9 cellular contexts compared by ENCODE assay signal in genomic region chr5:176812269-176813259, GRCh38. TPM values are rescaled to one million over a fixed set of nuclear protein-coding genes. Genes with fewer than 3 reads are reported as not detected.
DNase-seq lines count a peak whose midpoint lies in the region; ATAC-seq and TF ChIP-seq lines count a peak whose summit lies in the region.
"Had no signal": no experiment of that assay in that cellular context is flagged by ENCODE, and none has a peak within 500 bp of the region (broad histone marks: within the 10 kb centered on the region; RNA-seq: fewer than 3 reads in every experiment).

No MANE protein-coding gene starts in this region.

- H3K27ac ChIP-seq in HEK293 (ENCODE audit: extremely low read depth, low read depth, low read length) (no peak overlapping the region), liver (ENCODE audit: low read depth in 1 of 2, low read length in 2 of 2) (no peak overlapping the region), thyroid gland (no peak overlapping the region)

- H3K4me1 ChIP-seq in HEK293 (ENCODE audit: control insufficient read depth, insufficient read depth, low read length): no peaks in the 10 kb centered on the region
- H3K4me1 ChIP-seq in liver (ENCODE audit: control insufficient read depth in 4 of 4, insufficient read depth in 4 of 4, low read length in 3 of 4): peaks cover 8 to 23% (median 14%) of the 10 kb centered on the region in 4 donors
- H3K4me1 ChIP-seq in thyroid gland: peaks cover 0 to 12% of the 10 kb centered on the region in 2 donors

- CTCF ChIA-PET in HEK293 (lab: Yijun Ruan, JAX): interaction anchor here (0.6 to 3.1 kb wide), 12 partner anchors 8 to 151 kb away, joined by 3 to 20 read pairs (median 4); no protein-coding TSS in a partner anchor
- CTCF ChIA-PET in activated B cell treated with CpG ODN at 0.5 μM for 24 hours (lab: Charles Lee): no interaction called here

- H3K4me3 ChIP-seq in HEK293 (ENCODE audit: low read depth, low read length): no peak overlapping the region
- H3K4me3 ChIP-seq in liver (ENCODE audit: low read depth in 1 of 3, low read length in 3 of 3): no peak overlapping the region
- no peak overlapping the region for H3K4me3 ChIP-seq in thyroid gland (replicated peaks in 1 of 3)

- POLR2A ChIA-PET in HEK293 (lab: Yijun Ruan, JAX) (no interaction called here), activated B cell treated with CpG ODN at 0.5 μM for 24 hours (lab: Charles Lee) (no interaction called here)

- TF ChIP-seq RAD21 in liver (IDR thresholded peaks at IDR 0.05): peak in 1 of 2 donors; percentile 52

- H3K36me3 Mint-ChIP-seq in activated B cell treated with CpG ODN at 0.5 μM for 24 hours (ENCODE audit: low read depth): no peaks in the 10 kb centered on the region
- H3K36me3 Mint-ChIP-seq: IgD-negative memory B cell had no signal

- intact Hi-C loops in activated B cell treated with CpG ODN at 0.5 μM for 24 hours (cut with micrococcal nuclease) (no loop called here), thyroid gland (cut with DNase I) (no loop called here)

- H3K9ac ChIP-seq in liver (ENCODE audit: low read depth in 1 of 2, low read length in 2 of 2): no peak overlapping the region

- TF ChIP-seq POLR2A in thyroid gland (IDR thresholded peaks at IDR 0.05): no peak

- peaks cover 20% of the 10 kb centered on the region for H3K4me1 Mint-ChIP-seq in activated B cell treated with CpG ODN at 0.5 μM for 24 hours

- DNase-seq in COR-L47 (lab: John Stamatoyannopoulos, UW) (peak; percentile 39), activated B cell treated with CpG ODN at 0.5 μM for 24 hours (no peak), NCI-H774 (lab: John Stamatoyannopoulos, UW) (no peak), thyroid gland (no peak)

- no peak overlapping the region for H3K27ac Mint-ChIP-seq in activated B cell treated with CpG ODN at 0.5 μM for 24 hours
- H3K27ac Mint-ChIP-seq: IgD-negative memory B cell had no signal

- 38% methylated on average over 37 of the region's 37 CpGs for WGBS in liver
- WGBS in thyroid gland, 2 donors: 41 to 57% methylated on average over 21 to 28 of the region's 37 CpGs

- H3K27me3 ChIP-seq in liver (ENCODE audit: control insufficient read depth in 4 of 4, insufficient read depth in 4 of 4, low read length in 3 of 4) (peaks cover 3 to 19% (median 8%) of the 10 kb centered on the region in 4 donors), thyroid gland (no peaks in the 10 kb centered on the region)

- H3K27me3 Mint-ChIP-seq in activated B cell treated with CpG ODN at 0.5 μM for 24 hours: peaks cover 71% of the 10 kb centered on the region

- peak; percentile 89 for TF ChIP-seq CTCF in HEK293 (tag by site-specific recombination; IDR thresholded peaks at IDR 0.05)
- TF ChIP-seq CTCF in activated B cell treated with CpG ODN at 0.5 μM for 24 hours (IDR thresholded peaks at IDR 0.05): no peak
- peak; percentile 19 for TF ChIP-seq CTCF in liver (IDR thresholded peaks at IDR 0.05; ENCODE audit: low read depth, low read length, missing input control)
- TF ChIP-seq CTCF in thyroid gland (IDR thresholded peaks at IDR 0.05): no peak

- H3K9me3 ChIP-seq in HEK293 (ENCODE audit: control insufficient read depth, insufficient read depth, low read depth, low read length) (no peaks in the 10 kb centered on the region), liver (ENCODE audit: control insufficient read depth in 4 of 4, low read length in 3 of 4) (no peaks in the 10 kb centered on the region), thyroid gland (no peaks in the 10 kb centered on the region)

- H3K36me3 ChIP-seq in HEK293 (ENCODE audit: control insufficient read depth in 2 of 2, insufficient read depth in 1 of 2, low read length in 2 of 2): no peaks in the 10 kb centered on the region
- H3K36me3 ChIP-seq in liver (ENCODE audit: control insufficient read depth in 4 of 4, insufficient read depth in 3 of 4, low read depth in 1 of 4, low read length in 3 of 4): no peaks in the 10 kb centered on the region
- H3K36me3 ChIP-seq in thyroid gland: no peaks in the 10 kb centered on the region

- peak overlapping the region; percentile 4 for H3K4me3 Mint-ChIP-seq in activated B cell treated with CpG ODN at 0.5 μM for 24 hours

- ATAC-seq in activated B cell treated with CpG ODN at 0.5 μM for 24 hours (ENCODE audit: low read depth) (no peak), HG02588 (IDR thresholded peaks at IDR 0.05; ENCODE audit: unreplicated experiment) (no peak), GM21447 (IDR thresholded peaks at IDR 0.05; ENCODE audit: unreplicated experiment) (no peak)

- no peaks in the 10 kb centered on the region for H3K9me3 Mint-ChIP-seq in activated B cell treated with CpG ODN at 0.5 μM for 24 hours
- H3K9me3 Mint-ChIP-seq: IgD-negative memory B cell had no signal

TF ChIP-seq in HEK293, 187 proteins besides CTCF, POLR2A, EP300 and RAD21 (continues in another document):
- no peak for TF ChIP-seq BCL6B (tag by site-specific recombination; IDR thresholded peaks at IDR 0.05)
- TF ChIP-seq, protein P1, sequence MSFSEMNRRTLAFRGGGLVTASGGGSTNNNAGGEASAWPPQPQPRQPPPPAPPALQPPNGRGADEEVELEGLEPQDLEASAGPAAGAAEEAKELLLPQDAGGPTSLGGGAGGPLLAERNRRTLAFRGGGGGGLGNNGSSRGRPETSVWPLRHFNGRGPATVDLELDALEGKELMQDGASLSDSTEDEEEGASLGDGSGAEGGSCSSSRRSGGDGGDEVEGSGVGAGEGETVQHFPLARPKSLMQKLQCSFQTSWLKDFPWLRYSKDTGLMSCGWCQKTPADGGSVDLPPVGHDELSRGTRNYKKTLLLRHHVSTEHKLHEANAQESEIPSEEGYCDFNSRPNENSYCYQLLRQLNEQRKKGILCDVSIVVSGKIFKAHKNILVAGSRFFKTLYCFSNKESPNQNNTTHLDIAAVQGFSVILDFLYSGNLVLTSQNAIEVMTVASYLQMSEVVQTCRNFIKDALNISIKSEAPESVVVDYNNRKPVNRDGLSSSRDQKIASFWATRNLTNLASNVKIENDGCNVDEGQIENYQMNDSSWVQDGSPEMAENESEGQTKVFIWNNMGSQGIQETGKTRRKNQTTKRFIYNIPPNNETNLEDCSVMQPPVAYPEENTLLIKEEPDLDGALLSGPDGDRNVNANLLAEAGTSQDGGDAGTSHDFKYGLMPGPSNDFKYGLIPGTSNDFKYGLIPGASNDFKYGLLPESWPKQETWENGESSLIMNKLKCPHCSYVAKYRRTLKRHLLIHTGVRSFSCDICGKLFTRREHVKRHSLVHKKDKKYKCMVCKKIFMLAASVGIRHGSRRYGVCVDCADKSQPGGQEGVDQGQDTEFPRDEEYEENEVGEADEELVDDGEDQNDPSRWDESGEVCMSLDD (tag by site-specific recombination; IDR thresholded peaks at IDR 0.05): no peak; the same call in 1 of the 2 replicates

TF ChIP-seq in liver, 16 proteins besides CTCF, POLR2A, EP300 and RAD21:
- TF ChIP-seq TAF1 (conservative IDR thresholded peaks at IDR 0.05) (no peak), HNF4A (conservative IDR thresholded peaks at IDR 0.05) (no peak), YY1 (IDR thresholded peaks at IDR 0.05) (no peak), JUND (IDR thresholded peaks at IDR 0.05) (no peak), REST (IDR thresholded peaks at IDR 0.05) (no peak)
TF ChIP-seq in liver: peak in this region for 0.

RNA-seq across cellular contexts. Expression of gene UNC5A, which starts 2.2 kb away (rescaled TPM):
- total RNA-seq in activated B cell treated with CpG ODN at 0.5 μM for 24 hours (not detected in 2 replicates), liver (under 1 TPM in 1 of 2 donors, not detected in 1; under 0.01 TPM), thyroid gland (under 1 TPM in 3 of 4 donors, not detected in 1; 0.34 to 0.67 (median 0.67) TPM)
- under 1 TPM; 0.03 to 0.07 TPM for polyA plus RNA-seq in liver
- polyA plus RNA-seq: IgD-negative memory B cell had no signal

Comparison
In these comparisons a context has a peak if more than half of its experiments do, and no peak if none do; other contexts are left out.
1. CTCF ChIP-seq: peak in HEK293 (single experiment) and liver (single experiment); none in activated B cell treated with CpG ODN at 0.5 μM for 24 hours (single experiment) and thyroid gland (0 of 6).